ENCODE assay signal across 1 cellular context in the genomic region with DNA sequence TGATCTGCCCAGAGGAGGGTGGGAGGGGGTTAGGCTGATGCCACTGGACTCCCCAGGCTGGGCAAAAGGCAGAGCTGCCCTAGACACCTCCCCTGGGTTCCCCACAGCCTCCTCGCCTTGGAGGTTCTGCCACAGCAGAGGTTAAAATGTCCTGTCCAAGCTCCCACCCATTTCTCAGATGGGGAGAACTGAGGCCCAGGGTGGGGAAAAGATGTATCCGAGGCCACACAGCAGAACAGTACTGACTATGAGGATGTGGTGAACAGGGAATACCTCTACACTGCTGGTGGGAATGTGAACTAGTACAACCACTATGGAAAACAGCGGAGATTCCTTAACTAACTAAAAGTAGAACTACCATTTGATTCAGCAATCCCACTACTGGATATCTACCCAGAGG. TPM values are rescaled to one million over a fixed set of nuclear protein-coding genes. Genes with fewer than 3 reads are reported as not detected.
"Had no signal": no experiment of that assay in that cellular context is flagged by ENCODE, and none has a peak within 500 bp of the region (broad histone marks: within the 10 kb centered on the region; RNA-seq: fewer than 3 reads in every experiment).

No MANE protein-coding gene starts in this region.

RNA-seq across cellular contexts. Expression of gene SPDYE1, which starts 31.3 kb away (rescaled TPM):
- total RNA-seq: G401 had no signal
